In genomic region chr11:63681208-63682044, GRCh38 we compare ENCODE assay signal across 8 cellular contexts. TPM values are rescaled to one million over a fixed set of nuclear protein-coding genes. Genes with fewer than 3 reads are reported as not detected.
DNase-seq lines count a peak whose midpoint lies in the region; ATAC-seq and TF ChIP-seq lines count a peak whose summit lies in the region.

RTN3 (plus strand) TSS chr11:63681500; CDS start chr11:63681637, 137 bp downstream.

- no peak for TF ChIP-seq CTCF in AG04450 (IDR thresholded peaks at IDR 0.05; ENCODE audit: low read depth, low read length)
- no peak for TF ChIP-seq CTCF in WTC11 (IDR thresholded peaks at IDR 0.05)
- TF ChIP-seq CTCF in cardiac fibroblast (IDR thresholded peaks at IDR 0.05; ENCODE audit: low read depth, low read length), result no peak

- no peaks in the 10 kb centered on the region for H3K27me3 ChIP-seq in AG04450 (ENCODE audit: control insufficient read depth, insufficient read depth, low read length)

- peaks cover 25% of the 10 kb centered on the region for H3K4me1 Mint-ChIP-seq in WTC11
- peaks cover 23 to 29% of the 10 kb centered on the region in 2 donors for H3K4me1 Mint-ChIP-seq in immature natural killer cell

- H3K27me3 Mint-ChIP-seq in WTC11 (ENCODE audit: low read depth) (no peaks in the 10 kb centered on the region; the same call in none of the 2 replicates), immature natural killer cell (ENCODE audit: low read depth in 3 of 3) (peaks cover 6 to 7% (median 7%) of the 10 kb centered on the region in 3 donors)

- peak within 1 kb of the TSS; percentile 68 for H3K27ac ChIP-seq in AG04450 (ENCODE audit: low read depth, low read length)

- DNase-seq in AG04450 (ENCODE audit: low read depth, low spot score), result peak; percentile 97
- peak; percentile 94 for DNase-seq in NCI-H226
- DNase-seq in WTC11 (ENCODE audit: low spot score), result peak; percentile 99
- DNase-seq in cardiac fibroblast (ENCODE audit: low read depth in 2 of 2), result peak; percentile 98 to 99
- peak; percentile 98 to 99 (median 99) for DNase-seq in immature natural killer cell
- DNase-seq in smooth muscle cell of the brain vasculature (ENCODE audit: low read depth, low spot score), result peak; percentile 96

- ATAC-seq in GM18909 (IDR thresholded peaks at IDR 0.05; ENCODE audit: poor library complexity, unreplicated experiment) (peak; percentile 89), HG03175 (IDR thresholded peaks at IDR 0.05; ENCODE audit: unreplicated experiment) (peak; percentile 88), WTC11 (peak; percentile 90)

- CTCF ChIA-PET in AG04450 (lab: Charles Lee), result interaction anchor here (0.7 to 2.3 kb wide), 6 partner anchors 11 to 601 kb away, joined by 3 to 10 read pairs (median 5); no protein-coding TSS in a partner anchor
- CTCF ChIA-PET in WTC11 (lab: Charles Lee), result interaction anchor here (0.6 to 3.0 kb wide), 8 partner anchors 10 to 850 kb away, joined by 3 to 25 read pairs (median 4); partner anchors contain the start of genes ATL3 and STX5

- peak within 1 kb of the TSS; percentile 96 for H3K27ac Mint-ChIP-seq in WTC11
- peak within 1 kb of the TSS; percentile 63 to 95 (median 84) for H3K27ac Mint-ChIP-seq in immature natural killer cell

- POLR2A ChIA-PET in AG04450 (lab: Yijun Ruan, JAX) (interaction anchor here (1.0 to 3.4 kb wide), 7 partner anchors 8 to 840 kb away, joined by 3 to 38 read pairs (median 4); partner anchors contain the start of gene ATL3), WTC11 (lab: Charles Lee) (interaction anchor here (0.5 to 2.5 kb wide), 13 partner anchors 11 to 236 kb away, joined by 3 to 27 read pairs (median 3); partner anchors contain the start of gene ATL3)

- H3K4me3 Mint-ChIP-seq in WTC11 (peak within 1 kb of the TSS; percentile 93), immature natural killer cell (peak within 1 kb of the TSS; percentile 88 to 99 (median 91))

- no peaks in the 10 kb centered on the region for H3K36me3 Mint-ChIP-seq in WTC11
- H3K36me3 Mint-ChIP-seq in immature natural killer cell, result no peaks in the 10 kb centered on the region

- H3K9me3 ChIP-seq in AG04450 (ENCODE audit: control insufficient read depth, insufficient read depth, low read length), result no peaks in the 10 kb centered on the region; the same call in 1 of the 2 replicates

- H3K9me3 Mint-ChIP-seq in WTC11, result no peaks in the 10 kb centered on the region
- H3K9me3 Mint-ChIP-seq in immature natural killer cell, result no peaks in the 10 kb centered on the region

- H3K4me3 ChIP-seq in AG04450 (ENCODE audit: low read depth, low read length) (peak within 1 kb of the TSS; percentile 86), cardiac fibroblast (replicated peaks in 1 of 2; ENCODE audit: low read depth in 2 of 2, low read length in 2 of 2) (peak within 1 kb of the TSS; percentile 96 to 97)

TF ChIP-seq in WTC11, 78 proteins besides CTCF, POLR2A, EP300 and RAD21 (continues in another document):
- TF ChIP-seq E2F5 (CRISPR knock-in tag; IDR thresholded peaks at IDR 0.05) (peak; percentile 85), FOXP1 (CRISPR knock-in tag; IDR thresholded peaks at IDR 0.05; ENCODE audit: borderline replicate concordance) (peak; percentile 47; the same call in 1 of the 2 replicates), MYBL2 (CRISPR knock-in tag; IDR thresholded peaks at IDR 0.05) (0 out of 2 replicates have a peak, but pooled peaks have one; percentile 46), ZNF317 (CRISPR knock-in tag; IDR thresholded peaks at IDR 0.05; ENCODE audit: borderline replicate concordance, low read depth) (no peak), ETV6 (CRISPR knock-in tag; IDR thresholded peaks at IDR 0.05) (peak; percentile 31; the same call in 1 of the 2 replicates), ZNF396 (CRISPR knock-in tag; IDR thresholded peaks at IDR 0.05; ENCODE audit: borderline replicate concordance) (no peak), ZBTB43 (CRISPR knock-in tag; IDR thresholded peaks at IDR 0.05) (0 out of 2 replicates have a peak, but pooled peaks have one; percentile 50), MAX (CRISPR knock-in tag; IDR thresholded peaks at IDR 0.05) (peak; percentile 49), IRF1 (CRISPR knock-in tag; IDR thresholded peaks at IDR 0.05) (no peak), CREM (CRISPR knock-in tag; IDR thresholded peaks at IDR 0.05) (0 out of 2 replicates have a peak, but pooled peaks have one; percentile 9), ELF4 (CRISPR knock-in tag; IDR thresholded peaks at IDR 0.05; ENCODE audit: low read depth) (peak; percentile 81; the same call in 1 of the 2 replicates), SP1 (CRISPR knock-in tag; conservative IDR thresholded peaks at IDR 0.05) (peak; percentile 63), USF2 (CRISPR knock-in tag; IDR thresholded peaks at IDR 0.05) (0 out of 2 replicates have a peak, but pooled peaks have one; percentile 29), ARID4B (CRISPR knock-in tag; IDR thresholded peaks at IDR 0.05; ENCODE audit: borderline replicate concordance) (peak; percentile 80; the same call in 1 of the 2 replicates), JUN (CRISPR knock-in tag; IDR thresholded peaks at IDR 0.05) (peak; percentile 82; the same call in 1 of the 2 replicates), ZNF232 (CRISPR knock-in tag; IDR thresholded peaks at IDR 0.05) (peak; percentile 51; the same call in 1 of the 2 replicates), ATF1 (CRISPR knock-in tag; IDR thresholded peaks at IDR 0.05) (0 out of 2 replicates have a peak, but pooled peaks have one; percentile 20)

RNA-seq across cellular contexts. Expression of gene RTN3, which starts in this region (rescaled TPM):
- polyA plus RNA-seq in AG04450 (2011; rRNA removed) (161 and 213 TPM in 2 replicates), immature natural killer cell (10 to 100 TPM; 47.8 to 87.9 (median 62.6) TPM)
- 109 and 147 TPM in 2 replicates for polyA minus RNA-seq in AG04450 (2011; rRNA and poly(A)+ RNA removed)
- total RNA-seq in WTC11 (2021), result 156 to 167 TPM (median 159 TPM) in 3 replicates

Comparison
In these comparisons a context has a peak if more than half of its experiments do, and no peak if none do; other contexts are left out.
1. Peak in every context shown above with its lines: DNase-seq, ATAC-seq, H3K4me3 ChIP-seq and H3K27ac ChIP-seq.